In the genomic region with DNA sequence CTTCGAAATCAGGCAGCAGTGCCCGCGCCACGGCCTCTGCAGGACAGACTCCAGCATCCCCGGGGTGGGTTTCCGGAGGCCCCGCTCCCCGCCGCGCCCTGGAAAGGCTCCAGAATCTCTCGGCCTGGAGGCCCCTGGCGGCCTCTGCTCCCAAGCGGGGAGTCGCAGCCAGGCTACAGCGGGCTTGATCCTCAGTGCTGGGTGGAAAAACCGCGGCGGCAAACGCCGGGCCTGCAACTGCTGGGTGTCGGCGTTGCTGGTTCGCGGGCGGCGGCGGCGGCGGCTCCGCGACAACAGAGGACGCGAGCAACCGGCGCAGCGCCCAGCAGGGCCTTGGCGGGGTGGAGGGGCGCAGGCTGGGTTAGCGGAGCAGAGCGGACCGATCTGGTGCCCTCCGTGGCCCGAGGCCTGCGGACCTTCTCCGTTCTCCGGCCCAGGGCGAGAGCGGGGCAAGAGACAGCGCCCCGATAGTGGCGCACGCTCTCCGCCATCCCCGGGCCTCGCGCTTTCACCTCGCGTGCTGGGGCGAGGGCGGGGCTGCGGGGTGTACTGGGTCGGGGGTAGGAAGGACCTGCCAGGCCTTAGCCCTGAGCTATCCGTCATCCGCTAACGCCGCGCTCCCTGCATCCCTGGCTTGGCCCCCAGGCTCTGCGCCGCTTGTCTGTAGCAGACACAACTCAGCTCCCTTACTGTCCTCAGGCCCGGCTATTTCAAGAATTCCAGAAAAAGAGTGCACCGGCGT, we compare ENCODE assay signal across 8 cellular contexts. TPM values are rescaled to one million over a fixed set of nuclear protein-coding genes. Genes with fewer than 3 reads are reported as not detected.
DNase-seq lines count a peak whose midpoint lies in the region; ATAC-seq and TF ChIP-seq lines count a peak whose summit lies in the region.

No MANE protein-coding gene starts in this region.

- TF ChIP-seq POLR2A in GM19193 (IDR thresholded peaks at IDR 0.05; ENCODE audit: extremely low read depth, insufficient read depth, insufficient read length) (peak; percentile 80), Peyer's patch (IDR thresholded peaks at IDR 0.05) (peak; percentile 17), stomach (IDR thresholded peaks at IDR 0.05) (no peak)

- H3K27me3 ChIP-seq in BE2C, result no peaks in the 10 kb centered on the region
- no peaks in the 10 kb centered on the region for H3K27me3 ChIP-seq in Peyer's patch
- H3K27me3 ChIP-seq in neural progenitor cell, result peaks cover 9% of the 10 kb centered on the region
- no peaks in the 10 kb centered on the region for H3K27me3 ChIP-seq in stomach

- H4K20me1 ChIP-seq in neural progenitor cell (ENCODE audit: low read depth), result peaks cover 7% of the 10 kb centered on the region

- peak overlapping the region; percentile 85 for H3K4me2 ChIP-seq in neural progenitor cell

- H3K27ac ChIP-seq in Peyer's patch (peak overlapping the region; percentile 82 to 93 (median 89)), neural progenitor cell (peak overlapping the region; percentile 26), stomach (peak overlapping the region; percentile 74 to 96 (median 90))

- intact Hi-C loops in stomach (cut with DNase I; ENCODE audit: low total_unique reads), result no loop called here

- peaks cover 35% of the 10 kb centered on the region for H3K4me1 Mint-ChIP-seq in neural progenitor cell

- H3K9me3 Mint-ChIP-seq in neural progenitor cell, result no peaks in the 10 kb centered on the region

- H3K4me3 Mint-ChIP-seq in neural progenitor cell, result peak overlapping the region; percentile 78

- H3K4me1 ChIP-seq in BE2C, result peaks cover 5% of the 10 kb centered on the region; the same call in 1 of the 2 replicates
- peaks cover 0 to 14% (median 6%) of the 10 kb centered on the region in 4 donors for H3K4me1 ChIP-seq in Peyer's patch
- peaks cover 34% of the 10 kb centered on the region for H3K4me1 ChIP-seq in neural progenitor cell
- H3K4me1 ChIP-seq in stomach, result peaks cover 13 to 43% (median 32%) of the 10 kb centered on the region in 4 donors

- peaks cover 39% of the 10 kb centered on the region for H3K79me2 ChIP-seq in neural progenitor cell (ENCODE audit: low read depth)

- peak overlapping the region; percentile 94 for H2AFZ ChIP-seq in neural progenitor cell (replicated peaks)

- TF ChIP-seq EP300 in stomach (IDR thresholded peaks at IDR 0.05), result no peak

- peaks cover 8% of the 10 kb centered on the region for H3K27me3 Mint-ChIP-seq in neural progenitor cell (ENCODE audit: insufficient read depth, low read depth)

- 0 to 2% (median 1%) methylated on average over 27 to 72 of the region's 72 CpGs for WGBS in stomach, 5 donors

- H3K36me3 ChIP-seq in BE2C (peaks cover 5% of the 10 kb centered on the region), Peyer's patch (no peaks in the 10 kb centered on the region), neural progenitor cell (no peaks in the 10 kb centered on the region), stomach (no peaks in the 10 kb centered on the region)

- peak overlapping the region; percentile 96 for H3K27ac Mint-ChIP-seq in neural progenitor cell

- no peak overlapping the region for H3K9ac ChIP-seq in neural progenitor cell

- TF ChIP-seq CTCF in BE2C (IDR thresholded peaks at IDR 0.05; ENCODE audit: low read depth, low read length), result no peak
- no peak for TF ChIP-seq CTCF in Peyer's patch (IDR thresholded peaks at IDR 0.05)
- no peak for TF ChIP-seq CTCF in foreskin fibroblast (IDR thresholded peaks at IDR 0.05; ENCODE audit: low read depth, low read length)
- no peak for TF ChIP-seq CTCF in neural progenitor cell (IDR thresholded peaks at IDR 0.05)
- no peak for TF ChIP-seq CTCF in stomach (IDR thresholded peaks at IDR 0.05)

- H3K9me3 ChIP-seq in BE2C (no peaks in the 10 kb centered on the region), Peyer's patch (no peaks in the 10 kb centered on the region), neural progenitor cell (ENCODE audit: low read depth) (no peaks in the 10 kb centered on the region), stomach (no peaks in the 10 kb centered on the region)

- peak; percentile 23 for ATAC-seq in HG03457 (IDR thresholded peaks at IDR 0.05; ENCODE audit: unreplicated experiment)

- peak; percentile 85 for DNase-seq in BE2C
- DNase-seq in Peyer's patch, result peak; percentile 74 to 87 (median 82)
- peak; percentile 90 for DNase-seq in activated effector memory CD4-positive, alpha-beta T cell treated with anti-CD3 and anti-CD28 coated beads, Interleukin-2, amount 50 U/mL, for 16 hours
- peak; percentile 46 to 79 for DNase-seq in foreskin fibroblast
- DNase-seq in neural progenitor cell (ENCODE audit: low spot score), result peak; percentile 76
- DNase-seq in stomach, result peak; percentile 69

- H3K4me3 ChIP-seq in BE2C (ENCODE audit: low read depth, low read length) (peak overlapping the region; percentile 79), Peyer's patch (peak overlapping the region; percentile 56 to 76 (median 68)), foreskin fibroblast (ENCODE audit: low read depth in 1 of 2, low read length in 2 of 2) (peak overlapping the region; percentile 44 to 53), neural progenitor cell (peak overlapping the region; percentile 35), stomach (peak overlapping the region; percentile 56 to 70 (median 61))

- peaks cover 4% of the 10 kb centered on the region for H3K36me3 Mint-ChIP-seq in neural progenitor cell

- H3F3A ChIP-seq in neural progenitor cell (ENCODE audit: low read depth), result peaks cover 44% of the 10 kb centered on the region

RNA-seq across cellular contexts. Expression of gene ZNF292, which starts 3.4 kb away (rescaled TPM):
- 38.8 TPM for polyA plus RNA-seq in BE2C (2012; ENCODE audit: insufficient read depth, insufficient read length, low read depth)
- 10 to 100 TPM; 62.5 to 74.7 (median 69.3) TPM for total RNA-seq in Peyer's patch
- 44.1 and 66.8 TPM in 2 replicates for total RNA-seq in neural progenitor cell (ENCODE audit: low replicate concordance)
- total RNA-seq in stomach, result 100 to 1,000 TPM in 1 of 5 donors, 10 to 100 TPM in 3, 1 to 10 TPM in 1; 9.6 to 106 (median 33.9) TPM
- polyA plus RNA-seq in stomach, result 1 to 10 TPM; 1.9 to 4.0 (median 3.9) TPM

RNA-seq across cellular contexts. Expression of gene CGA, which starts 57.1 kb away (rescaled TPM):
- not detected for polyA plus RNA-seq in BE2C (2012; ENCODE audit: insufficient read depth, insufficient read length, low read depth)
- not detected for total RNA-seq in Peyer's patch
- total RNA-seq in neural progenitor cell (ENCODE audit: low replicate concordance), result 0.46 TPM in 1 of 2 replicates, not detected in the other
- not detected for total RNA-seq in stomach
- polyA plus RNA-seq in stomach, result not detected

Comparison
In these comparisons a context has a peak if more than half of its experiments do, and no peak if none do; other contexts are left out.
1. Peak in every context shown above with its lines: DNase-seq, ATAC-seq, H3K4me3 ChIP-seq and H3K27ac ChIP-seq.
2. POLR2A ChIP-seq: peak in GM19193 (single experiment) and Peyer's patch (2 of 2); none in stomach (0 of 4).
3. H3K27ac ChIP-seq: peak in every context shown above with its lines; median percentile 90 in stomach; 89 in Peyer's patch; 26 in neural progenitor cell.